Comparison of ENCODE assay signal across 24 cellular contexts in genomic region chr17:39602533-39603303, GRCh38. TPM values are rescaled to one million over a fixed set of nuclear protein-coding genes. Genes with fewer than 3 reads are reported as not detected.
DNase-seq lines count a peak whose midpoint lies in the region; ATAC-seq and TF ChIP-seq lines count a peak whose summit lies in the region.
"Had no signal": no experiment of that assay in that cellular context is flagged by ENCODE, and none has a peak within 500 bp of the region (broad histone marks: within the 10 kb centered on the region; RNA-seq: fewer than 3 reads in every experiment).

No MANE protein-coding gene starts in this region.

- no peaks in the 10 kb centered on the region for H3K36me3 Mint-ChIP-seq in activated T-cell treated with anti-CD3 and anti-CD28 coated beads, Interleukin-2, amount 50 U/mL, for 72 hours (ENCODE audit: insufficient read depth in 2 of 2)
- H3K36me3 Mint-ChIP-seq in stimulated activated effector memory CD8-positive, alpha-beta T cell treated with anti-CD3 and anti-CD28 coated beads, Interleukin-12 subunit alpha, Interleukin-12 subunit beta, amount 100 ng/mL, for 72 hours = peaks cover 4% of the 10 kb centered on the region
- H3K36me3 Mint-ChIP-seq in activated naive CD4-positive, alpha-beta T cell treated with anti-CD3 and anti-CD28 coated beads, Interleukin-2, amount 50 U/mL, for 72 hours = peaks cover 0 to 5% of the 10 kb centered on the region in 2 donors

- peaks cover 40% of the 10 kb centered on the region for H3K4me1 Mint-ChIP-seq in activated T-cell treated with anti-CD3 and anti-CD28 coated beads, Interleukin-2, amount 50 U/mL, for 72 hours (ENCODE audit: low read depth)
- peaks cover 19% of the 10 kb centered on the region for H3K4me1 Mint-ChIP-seq in stimulated activated effector memory CD8-positive, alpha-beta T cell treated with anti-CD3 and anti-CD28 coated beads, Interleukin-12 subunit alpha, Interleukin-12 subunit beta, amount 100 ng/mL, for 72 hours

- peaks cover 0 to 100% (median 85%) of the 10 kb centered on the region in 45 donors for H3K27me3 ChIP-seq in dorsolateral prefrontal cortex

- no peak for DNase-seq in activated T-cell treated with anti-CD3 and anti-CD28 coated beads, Interleukin-2, amount 50 U/mL, for 72 hours
- DNase-seq in activated T-cell treated with anti-CD3 and anti-CD28 coated beads for 4 hours = no peak
- peak; percentile 4 for DNase-seq in MV-4-11 (lab: John Stamatoyannopoulos, UW)
- DNase-seq in dorsolateral prefrontal cortex = no peak
- DNase-seq in stimulated activated effector memory CD8-positive, alpha-beta T cell treated with anti-CD3 and anti-CD28 coated beads, Interleukin-12 subunit alpha, Interleukin-12 subunit beta, amount 100 ng/mL, for 72 hours (ENCODE audit: low spot score in 2 of 2) = peak in 1 of 2 donors; percentile 49
- no peak for DNase-seq in left lobe of liver (ENCODE audit: low spot score)
- DNase-seq in cardiac septum (ENCODE audit: low spot score) = no peak
- DNase-seq in activated naive CD4-positive, alpha-beta T cell treated with anti-CD3 and anti-CD28 coated beads, Interleukin-2, amount 50 U/mL, for 72 hours (ENCODE audit: low spot score in 2 of 2) = no peak
- DNase-seq: 8988T, COR-L47, GF-D8, HFFc6, NCI-H1048, NCI-H1436 treated with DMSO at 0.1 percent for 48 hours, NCI-H2029, NCI-H446, NCI-H69 had no signal

- H3K9me3 Mint-ChIP-seq in activated T-cell treated with anti-CD3 and anti-CD28 coated beads, Interleukin-2, amount 50 U/mL, for 72 hours = no peaks in the 10 kb centered on the region
- H3K9me3 Mint-ChIP-seq in stimulated activated effector memory CD8-positive, alpha-beta T cell treated with anti-CD3 and anti-CD28 coated beads, Interleukin-12 subunit alpha, Interleukin-12 subunit beta, amount 100 ng/mL, for 72 hours = no peaks in the 10 kb centered on the region
- no peaks in the 10 kb centered on the region for H3K9me3 Mint-ChIP-seq in activated naive CD4-positive, alpha-beta T cell treated with anti-CD3 and anti-CD28 coated beads, Interleukin-2, amount 50 U/mL, for 72 hours
- H3K9me3 Mint-ChIP-seq: HFFc6 had no signal

- no peak overlapping the region for H3K4me3 ChIP-seq in dorsolateral prefrontal cortex

- H3K4me3 Mint-ChIP-seq in activated T-cell treated with anti-CD3 and anti-CD28 coated beads, Interleukin-2, amount 50 U/mL, for 72 hours = no peak overlapping the region
- no peak overlapping the region for H3K4me3 Mint-ChIP-seq in stimulated activated effector memory CD8-positive, alpha-beta T cell treated with anti-CD3 and anti-CD28 coated beads, Interleukin-12 subunit alpha, Interleukin-12 subunit beta, amount 100 ng/mL, for 72 hours
- H3K4me3 Mint-ChIP-seq: HFFc6 had no signal

- H3K27ac ChIP-seq in dorsolateral prefrontal cortex = peak overlapping the region in 43 of 59 donors; percentile 20 to 95 (median 63)
- H3K27ac ChIP-seq: KMS-11 had no signal

- intact Hi-C loops in dorsolateral prefrontal cortex (cut with DNase I) = no loop called here
- intact Hi-C loops in cardiac septum (cut with DNase I) = no loop called here

- TF ChIP-seq CTCF in dorsolateral prefrontal cortex (IDR thresholded peaks at IDR 0.05 in 54 of 56, conservative IDR thresholded peaks at IDR 0.05 in 2 of 56; ENCODE audit: low read depth in 1 of 56, partially characterized antibody in 56 of 56) = no peak

- no peak overlapping the region for H3K27ac Mint-ChIP-seq in activated T-cell treated with anti-CD3 and anti-CD28 coated beads, Interleukin-2, amount 50 U/mL, for 72 hours
- H3K27ac Mint-ChIP-seq in stimulated activated effector memory CD8-positive, alpha-beta T cell treated with anti-CD3 and anti-CD28 coated beads, Interleukin-12 subunit alpha, Interleukin-12 subunit beta, amount 100 ng/mL, for 72 hours = no peak overlapping the region
- H3K27ac Mint-ChIP-seq in activated naive CD4-positive, alpha-beta T cell treated with anti-CD3 and anti-CD28 coated beads, Interleukin-2, amount 50 U/mL, for 72 hours = no peak overlapping the region
- H3K27ac Mint-ChIP-seq: B cell, HFFc6 had no signal

- peak; percentile 22 to 29 for ATAC-seq in activated T-cell treated with anti-CD3 and anti-CD28 coated beads, Interleukin-2, amount 50 U/mL, for 72 hours (replicated peaks in 1 of 2)
- peak; percentile 6 for ATAC-seq in stimulated activated effector memory CD8-positive, alpha-beta T cell treated with anti-CD3 and anti-CD28 coated beads, Interleukin-12 subunit alpha, Interleukin-12 subunit beta, amount 100 ng/mL, for 72 hours
- ATAC-seq in left lobe of liver = no peak
- ATAC-seq in activated naive CD4-positive, alpha-beta T cell treated with anti-CD3 and anti-CD28 coated beads, Interleukin-2, amount 50 U/mL, for 72 hours = no peak

- H3K27me3 Mint-ChIP-seq in activated T-cell treated with anti-CD3 and anti-CD28 coated beads, Interleukin-2, amount 50 U/mL, for 72 hours (ENCODE audit: low read depth) = peaks cover 77% of the 10 kb centered on the region

RNA-seq across cellular contexts. Expression of gene NEUROD2, which starts 5.0 kb away (rescaled TPM):
- not detected for total RNA-seq in activated T-cell treated with anti-CD3 and anti-CD28 coated beads, Interleukin-2, amount 50 U/mL, for 72 hours
- 10 to 100 TPM; 10.6 to 60.3 (median 39.0) TPM for total RNA-seq in dorsolateral prefrontal cortex
- not detected for total RNA-seq in left lobe of liver
- total RNA-seq in cardiac septum = 0.08 TPM
- not detected for total RNA-seq in activated naive CD4-positive, alpha-beta T cell treated with anti-CD3 and anti-CD28 coated beads, Interleukin-2, amount 50 U/mL, for 72 hours
- total RNA-seq: B cell, Daoy, HFFc6, M059J, OCI-LY7, Right ventricle myocardium superior had no signal

RNA-seq across cellular contexts. Expression of gene PPP1R1B, which starts 24.0 kb away (rescaled TPM):
- not detected for total RNA-seq in activated T-cell treated with anti-CD3 and anti-CD28 coated beads, Interleukin-2, amount 50 U/mL, for 72 hours
- total RNA-seq in dorsolateral prefrontal cortex = 100 to 1,000 TPM in 119 of 120 experiments, 10 to 100 TPM in 1; 65.3 to 449 (median 214) TPM
- 0.60 TPM for total RNA-seq in left lobe of liver
- 1.2 TPM for total RNA-seq in cardiac septum
- under 1 TPM in 1 of 2 donors, not detected in 1; 0.16 TPM for total RNA-seq in activated naive CD4-positive, alpha-beta T cell treated with anti-CD3 and anti-CD28 coated beads, Interleukin-2, amount 50 U/mL, for 72 hours
- total RNA-seq: B cell, Daoy, H4, HFFc6, M059J, OCI-LY7 had no signal

RNA-seq across cellular contexts. Expression of gene STARD3, which starts 34.2 kb away (rescaled TPM):
- 10 to 100 TPM; 63.5 to 65.1 TPM for total RNA-seq in activated T-cell treated with anti-CD3 and anti-CD28 coated beads, Interleukin-2, amount 50 U/mL, for 72 hours
- total RNA-seq in dorsolateral prefrontal cortex (100 to 1,000 TPM in 9 of 120 experiments, 10 to 100 TPM in 111; 45.7 to 129 (median 71.4) TPM), left lobe of liver (27.3 TPM), cardiac septum (21.9 TPM)
- total RNA-seq in activated naive CD4-positive, alpha-beta T cell treated with anti-CD3 and anti-CD28 coated beads, Interleukin-2, amount 50 U/mL, for 72 hours = 10 to 100 TPM; 62.7 to 80.6 TPM

Comparison
In these comparisons a context has a peak if more than half of its experiments do, and no peak if none do; other contexts are left out.
1. ATAC-seq: peak in activated T-cell treated with anti-CD3 and anti-CD28 coated beads, Interleukin-2, amount 50 U/mL, for 72 hours (2 of 2) and stimulated activated effector memory CD8-positive, alpha-beta T cell treated with anti-CD3 and anti-CD28 coated beads, Interleukin-12 subunit alpha, Interleukin-12 subunit beta, amount 100 ng/mL, for 72 hours (single experiment); none in left lobe of liver (single experiment) and activated naive CD4-positive, alpha-beta T cell treated with anti-CD3 and anti-CD28 coated beads, Interleukin-2, amount 50 U/mL, for 72 hours (0 of 2).
2. RNA of gene NEUROD2, which starts 5.0 kb away (total RNA-seq): 10.6 to 60.3 TPM in dorsolateral prefrontal cortex; 0.08 TPM in cardiac septum (single experiment), not detected in activated T-cell treated with anti-CD3 and anti-CD28 coated beads, Interleukin-2, amount 50 U/mL, for 72 hours, not detected in left lobe of liver (single experiment) and not detected in activated naive CD4-positive, alpha-beta T cell treated with anti-CD3 and anti-CD28 coated beads, Interleukin-2, amount 50 U/mL, for 72 hours; every median in the first group is over 10 times any median in the second.
3. RNA of gene PPP1R1B, which starts 24.0 kb away (total RNA-seq): 65.3 to 449 TPM in dorsolateral prefrontal cortex; 1.2 TPM in cardiac septum (single experiment), 0.60 TPM in left lobe of liver (single experiment), not detected in activated T-cell treated with anti-CD3 and anti-CD28 coated beads, Interleukin-2, amount 50 U/mL, for 72 hours and 0.16 TPM in activated naive CD4-positive, alpha-beta T cell treated with anti-CD3 and anti-CD28 coated beads, Interleukin-2, amount 50 U/mL, for 72 hours; every median in the first group is over 10 times any median in the second.